28 cellular contexts compared by ENCODE assay signal in genomic region chr1:54339126-54339525, GRCh38.
DNase-seq lines count a peak whose midpoint lies in the region; ATAC-seq and TF ChIP-seq lines count a peak whose summit lies in the region.
"Had no signal": no experiment of that assay in that cellular context is flagged by ENCODE, and none has a peak within 500 bp of the region (broad histone marks: within the 10 kb centered on the region; RNA-seq: fewer than 3 reads in every experiment).

No MANE protein-coding gene starts in this region.

- H4K20me1 ChIP-seq in smooth muscle cell (ENCODE audit: low read depth), result peaks cover 59% of the 10 kb centered on the region

- H3K27ac ChIP-seq in WERI-Rb-1, result peak overlapping the region; percentile 87
- peak overlapping the region; percentile 77 for H3K27ac ChIP-seq in smooth muscle cell (ENCODE audit: low read depth)
- H3K27ac ChIP-seq: A549, brain microvascular endothelial cell had no signal

- TF ChIP-seq CTCF in WERI-Rb-1 (IDR thresholded peaks at IDR 0.05; ENCODE audit: low read depth, low read length) (no peak), fibroblast of villous mesenchyme (IDR thresholded peaks at IDR 0.05; ENCODE audit: insufficient read depth, low read depth, low read length) (no peak), smooth muscle cell (IDR thresholded peaks at IDR 0.05; ENCODE audit: borderline replicate concordance, insufficient read depth, poor library complexity, severe bottlenecking) (no peak)

- no peak overlapping the region for H3K4me3 Mint-ChIP-seq in activated naive CD8-positive, alpha-beta T cell
- H3K4me3 Mint-ChIP-seq in activated naive CD8-positive, alpha-beta T cell treated with anti-CD3 and anti-CD28 coated beads, Interleukin-2, amount 50 U/mL, for 24 hours, result no peak overlapping the region

- peaks cover 18% of the 10 kb centered on the region for H3F3A ChIP-seq in smooth muscle cell (ENCODE audit: low read depth)

- no peaks in the 10 kb centered on the region for H3K9me3 ChIP-seq in WERI-Rb-1 (ENCODE audit: severe bottlenecking)
- no peaks in the 10 kb centered on the region for H3K9me3 ChIP-seq in smooth muscle cell (replicated peaks; ENCODE audit: low read depth)
- H3K9me3 ChIP-seq: A549, heart left ventricle, tibial artery had no signal

- no peak overlapping the region for H2AFZ ChIP-seq in smooth muscle cell (ENCODE audit: low read depth)

- peaks cover 4% of the 10 kb centered on the region for H3K36me3 Mint-ChIP-seq in activated naive CD8-positive, alpha-beta T cell
- peaks cover 2% of the 10 kb centered on the region for H3K36me3 Mint-ChIP-seq in activated naive CD8-positive, alpha-beta T cell treated with anti-CD3 and anti-CD28 coated beads, Interleukin-2, amount 50 U/mL, for 24 hours (ENCODE audit: low read depth)

- ATAC-seq in activated naive CD8-positive, alpha-beta T cell treated with anti-CD3 and anti-CD28 coated beads, Interleukin-2, amount 50 U/mL, for 24 hours, result no peak
- ATAC-seq: A549, HCT116, left colon, Panc1 had no signal

- no peaks in the 10 kb centered on the region for H3K27me3 ChIP-seq in WERI-Rb-1 (ENCODE audit: insufficient read depth, low read depth, severe bottlenecking)
- H3K27me3 ChIP-seq in smooth muscle cell (ENCODE audit: low read depth), result no peaks in the 10 kb centered on the region
- H3K27me3 ChIP-seq: brain microvascular endothelial cell, heart left ventricle, tibial artery had no signal

- no peaks in the 10 kb centered on the region for H3K27me3 Mint-ChIP-seq in activated naive CD8-positive, alpha-beta T cell
- no peaks in the 10 kb centered on the region for H3K27me3 Mint-ChIP-seq in activated naive CD8-positive, alpha-beta T cell treated with anti-CD3 and anti-CD28 coated beads, Interleukin-2, amount 50 U/mL, for 24 hours

- peak overlapping the region; percentile 37 for H3K9ac ChIP-seq in smooth muscle cell (ENCODE audit: low read depth)

- H3K79me2 ChIP-seq in smooth muscle cell (ENCODE audit: low read depth), result peaks cover 34% of the 10 kb centered on the region

- H3K36me3 ChIP-seq in WERI-Rb-1, result peaks cover 58% of the 10 kb centered on the region
- no peaks in the 10 kb centered on the region for H3K36me3 ChIP-seq in smooth muscle cell (ENCODE audit: low read depth)
- H3K36me3 ChIP-seq: brain microvascular endothelial cell, heart left ventricle, tibial artery had no signal

- H3K4me1 Mint-ChIP-seq in activated naive CD8-positive, alpha-beta T cell (ENCODE audit: low read depth), result peaks cover 46% of the 10 kb centered on the region
- H3K4me1 Mint-ChIP-seq in activated naive CD8-positive, alpha-beta T cell treated with anti-CD3 and anti-CD28 coated beads, Interleukin-2, amount 50 U/mL, for 24 hours, result peaks cover 8% of the 10 kb centered on the region

- H3K4me3 ChIP-seq in WERI-Rb-1 (ENCODE audit: low read depth, low read length), result no peak overlapping the region
- no peak overlapping the region for H3K4me3 ChIP-seq in fibroblast of villous mesenchyme (ENCODE audit: low read depth, low read length)
- H3K4me3 ChIP-seq in smooth muscle cell, result no peak overlapping the region
- H3K4me3 ChIP-seq: A549, heart left ventricle, tibial artery had no signal

- peak overlapping the region; percentile 76 for H3K4me2 ChIP-seq in smooth muscle cell
- H3K4me2 ChIP-seq: A549 had no signal

- DNase-seq in activated naive CD8-positive, alpha-beta T cell treated with anti-CD3 and anti-CD28 coated beads, Interleukin-2, amount 50 U/mL, for 24 hours, result no peak
- DNase-seq in WERI-Rb-1 (no peak), fibroblast of villous mesenchyme (ENCODE audit: low read depth) (peak; percentile 53), smooth muscle cell (lab: John Stamatoyannopoulos, UW; ENCODE audit: unreplicated experiment) (no peak), mesenteric fat pad (ENCODE audit: low spot score) (no peak), NCI-H1694 (lab: John Stamatoyannopoulos, UW) (no peak), ecto neural progenitor cell (ENCODE audit: low spot score) (no peak)
- DNase-seq: activated CD4-positive, alpha-beta T cell treated with anti-CD3 and anti-CD28 coated beads, Interleukin-2, amount 50 U/mL, for 4 hours; activated CD4-positive, CD25-positive, alpha-beta regulatory T cell; AML-193; brain microvascular endothelial cell; effector CD8-positive, alpha-beta T cell; erythroblast; foreskin fibroblast; KG1; left colon; MM.1S; NCI-H2029 treated with DMSO at 0.1 percent for 48 hours; NCI-H526; SHP77; stimulated activated CD8-positive, alpha-beta memory T cell treated with anti-CD3 and anti-CD28 coated beads, Interleukin-4, amount 100 ng/mL, for 48 hours; T1000; tibial artery had no signal

- 25% methylated on average over 2 of the region's 2 CpGs for WGBS in smooth muscle cell (ENCODE audit: low lambda C conversion rate)

- peaks cover 31% of the 10 kb centered on the region for H3K4me1 ChIP-seq in smooth muscle cell (ENCODE audit: low read depth)
- H3K4me1 ChIP-seq: A549 had no signal

- peak overlapping the region; percentile 17 for H3K27ac Mint-ChIP-seq in activated naive CD8-positive, alpha-beta T cell
- no peak overlapping the region for H3K27ac Mint-ChIP-seq in activated naive CD8-positive, alpha-beta T cell treated with anti-CD3 and anti-CD28 coated beads, Interleukin-2, amount 50 U/mL, for 24 hours

- H3K9me3 Mint-ChIP-seq in activated naive CD8-positive, alpha-beta T cell (ENCODE audit: low read depth), result no peaks in the 10 kb centered on the region
- no peaks in the 10 kb centered on the region for H3K9me3 Mint-ChIP-seq in activated naive CD8-positive, alpha-beta T cell treated with anti-CD3 and anti-CD28 coated beads, Interleukin-2, amount 50 U/mL, for 24 hours
